In genomic region chr2:239197146-239197545, GRCh38 we compare ENCODE assay signal across 27 cellular contexts.
A peak's percentile ranks its signal among the peaks of the same experiment; 100 is the strongest.
DNase-seq lines count a peak whose midpoint lies in the region; ATAC-seq and TF ChIP-seq lines count a peak whose summit lies in the region.
"Had no signal": no experiment of that assay in that cellular context is flagged by ENCODE, and none has a peak within 500 bp of the region (broad histone marks: within the 10 kb centered on the region; RNA-seq: fewer than 3 reads in every experiment).

No MANE protein-coding gene starts in this region.

- no peak overlapping the region for H3K14ac ChIP-seq in H9 (ENCODE audit: insufficient read depth, low read length)

- peaks cover 6% of the 10 kb centered on the region for H3K79me1 ChIP-seq in H9 (ENCODE audit: insufficient read depth, low read depth, low read length, poor library complexity, severe bottlenecking)

- H2BK120ac ChIP-seq in H9 (ENCODE audit: low read depth, low read length, poor library complexity, severe bottlenecking): no peak overlapping the region

- TF ChIP-seq CTCF in H9 (conservative IDR thresholded peaks at IDR 0.05) (no peak), adrenal gland (IDR thresholded peaks at IDR 0.05) (no peak), mucosa of descending colon (IDR thresholded peaks at IDR 0.05) (no peak)

- H3K9me3 Mint-ChIP-seq in H9: no peaks in the 10 kb centered on the region
- H3K9me3 Mint-ChIP-seq: activated T-cell treated with anti-CD3 and anti-CD28 coated beads, Interleukin-2, amount 50 U/mL, for 4 hours; IgD-negative memory B cell; nephron; stimulated activated naive CD8-positive, alpha-beta T cell treated with anti-CD3 and anti-CD28 coated beads, Interleukin-15, amount 100 ng/mL, for 72 hours had no signal

- H2BK5ac ChIP-seq in H9 (ENCODE audit: insufficient read length, low read length): no peak overlapping the region

- no peak for TF ChIP-seq POLR2A in adrenal gland (IDR thresholded peaks at IDR 0.05)

- H3K27ac Mint-ChIP-seq in H9: no peak overlapping the region
- H3K27ac Mint-ChIP-seq: activated CD4-positive, alpha-beta T cell treated with anti-CD3 and anti-CD28 coated beads for 36 hours; nephron; stimulated activated naive CD8-positive, alpha-beta T cell treated with anti-CD3 and anti-CD28 coated beads, Interleukin-15, amount 100 ng/mL, for 72 hours had no signal

- H3K36me3 Mint-ChIP-seq in H9 (ENCODE audit: insufficient read depth in 1 of 3, low read depth in 3 of 3): peaks cover 3 to 15% (median 9%) of the 10 kb centered on the region in 3 experiments; a peak in 6 of 7 replicates

- no peak overlapping the region for H2BK15ac ChIP-seq in H9 (ENCODE audit: low read depth, low read length)

- H3K4me1 Mint-ChIP-seq in H9: peaks cover 14 to 24% of the 10 kb centered on the region in 2 experiments

- no peak overlapping the region for H3K4me3 ChIP-seq in adrenal gland
- no peak overlapping the region for H3K4me3 ChIP-seq in mucosa of descending colon
- H3K4me3 ChIP-seq: body of pancreas, right atrium auricular region, SJCRH30, tibial artery had no signal

- no peaks in the 10 kb centered on the region for H4K20me1 ChIP-seq in H9 (ENCODE audit: control insufficient read depth, insufficient read depth, insufficient read length)

- no peak overlapping the region for H2BK12ac ChIP-seq in H9 (ENCODE audit: insufficient read length, low read depth, low read length)

- H3K56ac ChIP-seq in H9 (ENCODE audit: insufficient read length, low read depth, low read length): no peak overlapping the region

- peak; percentile 20 for DNase-seq in H9
- DNase-seq in adrenal gland: peak in 4 of 7 donors; percentile 12 to 51 (median 17)
- DNase-seq in mucosa of descending colon: peak in 2 of 3 donors; percentile 21 to 34
- no peak for DNase-seq in substantia nigra (lab: John Stamatoyannopoulos, UW)
- DNase-seq in occipital lobe (lab: John Stamatoyannopoulos, UW): no peak
- DNase-seq in NOMO-1 (lab: John Stamatoyannopoulos, UW; ENCODE audit: unreplicated experiment in 2 of 2): no peak
- DNase-seq: activated CD4-positive, alpha-beta T cell treated with anti-CD3 and anti-CD28 coated beads for 36 hours; activated naive CD4-positive, alpha-beta T cell; activated T-cell treated with anti-CD3 and anti-CD28 coated beads, Interleukin-2, amount 50 U/mL, for 4 hours; DMS153; foreskin melanocyte; H7; NCI-H2107; SJCRH30; stimulated activated CD8-positive, alpha-beta memory T cell treated with anti-CD3 and anti-CD28 coated beads, Interleukin-4, amount 100 ng/mL, for 48 hours; stimulated activated naive CD8-positive, alpha-beta T cell treated with anti-CD3 and anti-CD28 coated beads, Interleukin-15, amount 100 ng/mL, for 72 hours; SW 1271; T-helper 9 cell had no signal

- H2AFZ ChIP-seq in H9 (ENCODE audit: low read length): no peak overlapping the region
- H2AFZ ChIP-seq: parathyroid adenoma had no signal

- intact Hi-C loops in adrenal gland (cut with DNase I) (no loop called here), mucosa of descending colon (cut with DNase I, micrococcal nuclease) (no loop called here)

- H3K9me3 ChIP-seq in H9 (ENCODE audit: control insufficient read depth, low read depth, low read length) (no peaks in the 10 kb centered on the region), adrenal gland (replicated peaks in 1 of 3) (no peaks in the 10 kb centered on the region), mucosa of descending colon (no peaks in the 10 kb centered on the region)
- H3K9me3 ChIP-seq: body of pancreas, right atrium auricular region, SJCRH30, tibial artery had no signal

- no peaks in the 10 kb centered on the region for H3K27me3 Mint-ChIP-seq in H9 (ENCODE audit: low read depth)
- H3K27me3 Mint-ChIP-seq: activated CD4-positive, alpha-beta T cell treated with anti-CD3 and anti-CD28 coated beads for 36 hours; IgD-negative memory B cell; stimulated activated naive CD8-positive, alpha-beta T cell treated with anti-CD3 and anti-CD28 coated beads, Interleukin-15, amount 100 ng/mL, for 72 hours had no signal

- H3K27ac ChIP-seq in H9 (ENCODE audit: insufficient read length, low read depth, low read length) (no peak overlapping the region), adrenal gland (no peak overlapping the region), substantia nigra (ENCODE audit: low read depth, low read length, poor library complexity, severe bottlenecking) (peak overlapping the region; percentile 98)
- H3K27ac ChIP-seq: body of pancreas, parathyroid adenoma, right atrium auricular region, SJCRH30, tibial artery, VCaP had no signal

- H3K36me3 ChIP-seq in adrenal gland (replicated peaks in 1 of 2) (no peaks in the 10 kb centered on the region), mucosa of descending colon (ENCODE audit: low read depth) (no peaks in the 10 kb centered on the region)
- H3K36me3 ChIP-seq: SJCRH30 had no signal

- no peak overlapping the region for H3K23ac ChIP-seq in H9 (ENCODE audit: insufficient read length, low read depth, low read length)

- WGBS in H9 (ENCODE audit: extremely low coverage, insufficient read length, low lambda C conversion rate): no CpG with 5 or more reads among the region's 19 CpGs
- 92 to 98% (median 96%) methylated on average over 19 of the region's 19 CpGs for WGBS in adrenal gland, 4 donors

- no peak overlapping the region for H4K8ac ChIP-seq in H9 (replicated peaks; ENCODE audit: insufficient read length, low read depth, low read length)

- no peak overlapping the region for H2AK5ac ChIP-seq in H9 (ENCODE audit: insufficient read length, low read length)

- H3K27me3 ChIP-seq in H9 (ENCODE audit: insufficient read depth, low read length) (no peaks in the 10 kb centered on the region), adrenal gland (no peaks in the 10 kb centered on the region)
- H3K27me3 ChIP-seq: body of pancreas, right atrium auricular region, SJCRH30, tibial artery had no signal

- H3T11ph ChIP-seq in H9 (ENCODE audit: low read length): no peak overlapping the region

- H3K4me2 ChIP-seq in H9 (ENCODE audit: insufficient read depth, insufficient read length, low read length): no peak overlapping the region

- ATAC-seq in mucosa of descending colon (no peak), HG03095 (IDR thresholded peaks at IDR 0.05; ENCODE audit: unreplicated experiment) (no peak), HG02798 (IDR thresholded peaks at IDR 0.05; ENCODE audit: poor library complexity, unreplicated experiment) (no peak)
- ATAC-seq: activated CD4-positive, alpha-beta T cell treated with anti-CD3 and anti-CD28 coated beads for 36 hours; activated T-cell treated with anti-CD3 and anti-CD28 coated beads, Interleukin-2, amount 50 U/mL, for 4 hours; body of pancreas; stimulated activated naive CD8-positive, alpha-beta T cell treated with anti-CD3 and anti-CD28 coated beads, Interleukin-15, amount 100 ng/mL, for 72 hours had no signal

- H3K4me3 Mint-ChIP-seq in H9: no peak overlapping the region
- H3K4me3 Mint-ChIP-seq: activated CD4-positive, alpha-beta T cell treated with anti-CD3 and anti-CD28 coated beads for 36 hours; activated T-cell treated with anti-CD3 and anti-CD28 coated beads, Interleukin-2, amount 50 U/mL, for 4 hours; IgD-negative memory B cell; nephron; stimulated activated naive CD8-positive, alpha-beta T cell treated with anti-CD3 and anti-CD28 coated beads, Interleukin-15, amount 100 ng/mL, for 72 hours had no signal

- H3K79me2 ChIP-seq in H9 (ENCODE audit: insufficient read depth, low read length): no peaks in the 10 kb centered on the region

- H3K23me2 ChIP-seq in H9 (ENCODE audit: insufficient read length, low read depth, low read length, poor library complexity, severe bottlenecking): no peaks in the 10 kb centered on the region

- no peak overlapping the region for H3K18ac ChIP-seq in H9 (ENCODE audit: insufficient read length, low read depth, low read length)

- H4K91ac ChIP-seq in H9 (ENCODE audit: insufficient read length, low read depth, low read length): no peak overlapping the region

- H4K5ac ChIP-seq in H9 (ENCODE audit: insufficient read length, low read depth, low read length): no peak overlapping the region

- no peak overlapping the region for H3K9ac ChIP-seq in H9 (ENCODE audit: extremely low read depth, insufficient read length, low read length)
- H3K9ac ChIP-seq: parathyroid adenoma had no signal

- no peaks in the 10 kb centered on the region for H3K4me1 ChIP-seq in H9 (ENCODE audit: insufficient read depth, low read length)
- peaks cover 12 to 45% of the 10 kb centered on the region in 2 donors for H3K4me1 ChIP-seq in adrenal gland (replicated peaks in 1 of 2)
- H3K4me1 ChIP-seq in mucosa of descending colon (ENCODE audit: low read depth): no peaks in the 10 kb centered on the region
- H3K4me1 ChIP-seq: body of pancreas, parathyroid adenoma, SJCRH30 had no signal

- H2BK20ac ChIP-seq in H9 (ENCODE audit: low read depth, low read length, poor library complexity, severe bottlenecking): no peak overlapping the region

- H3K4ac ChIP-seq in H9 (ENCODE audit: low read depth, low read length): no peak overlapping the region

Comparison
In these comparisons a context has a peak if more than half of its experiments do, and no peak if none do; other contexts are left out.
1. DNase-seq: peak in H9 (single experiment), adrenal gland (4 of 7) and mucosa of descending colon (2 of 3); none in substantia nigra (0 of 49), occipital lobe (single experiment) and NOMO-1 (0 of 2).